In the genomic region with DNA sequence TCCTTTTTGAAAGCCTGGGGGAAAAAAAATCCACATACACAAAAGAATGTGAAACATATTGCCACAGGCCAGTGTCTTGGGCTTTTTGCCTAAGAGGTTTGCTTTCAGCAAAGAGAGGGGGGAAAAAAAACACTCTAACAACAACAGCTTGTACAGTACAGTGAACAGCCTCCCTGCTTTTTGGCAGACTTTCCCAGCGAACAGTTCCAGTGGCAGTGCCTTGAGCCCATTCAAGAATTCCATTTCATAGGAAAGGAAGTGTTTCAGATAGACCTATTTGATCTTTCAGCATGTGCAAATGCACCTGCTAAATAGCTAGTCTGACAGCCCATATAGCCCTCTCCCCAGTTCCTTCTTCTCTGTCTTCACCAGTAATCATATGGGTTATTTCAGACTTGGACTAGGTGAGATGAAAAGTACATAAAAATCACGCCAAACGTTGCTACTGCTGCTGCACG, we compare ENCODE assay signal across 8 cellular contexts. TPM values are rescaled to one million over a fixed set of nuclear protein-coding genes. Genes with fewer than 3 reads are reported as not detected.
DNase-seq lines count a peak whose midpoint lies in the region; ATAC-seq and TF ChIP-seq lines count a peak whose summit lies in the region.

No MANE protein-coding gene starts in this region.

- H3K27me3 Mint-ChIP-seq in activated CD8-positive, alpha-beta T cell treated with anti-CD3 and anti-CD28 coated beads, Interleukin-2, amount 10 ng/mL, durations not matched to agents 7 days and 5 days (ENCODE audit: low read depth): no peaks in the 10 kb centered on the region

- peak overlapping the region; percentile 96 for H3K4me3 Mint-ChIP-seq in activated CD8-positive, alpha-beta T cell treated with anti-CD3 and anti-CD28 coated beads, Interleukin-2, amount 10 ng/mL, durations not matched to agents 7 days and 5 days

- H3K27ac ChIP-seq in heart right ventricle (peak overlapping the region; percentile 48 to 87 (median 78)), psoas muscle (peak overlapping the region; percentile 85)

- no peaks in the 10 kb centered on the region for H3K9me3 Mint-ChIP-seq in activated CD8-positive, alpha-beta T cell treated with anti-CD3 and anti-CD28 coated beads, Interleukin-2, amount 10 ng/mL, durations not matched to agents 7 days and 5 days (ENCODE audit: insufficient read depth)

- H3K27me3 ChIP-seq in BE2C (no peaks in the 10 kb centered on the region), heart right ventricle (no peaks in the 10 kb centered on the region), psoas muscle (ENCODE audit: insufficient read depth in 3 of 3, low read length in 2 of 3) (no peaks in the 10 kb centered on the region)

- DNase-seq in BE2C (no peak), heart right ventricle (peak in 1 of 2 donors; percentile 40), psoas muscle (no peak), AG08396 (ENCODE audit: low spot score) (no peak)
- DNase-seq in activated CD8-positive, alpha-beta T cell treated with anti-CD3 and anti-CD28 coated beads, Interleukin-2, amount 10 ng/mL, durations not matched to agents 7 days and 5 days: no peak
- no peak for DNase-seq in activated CD4-positive, CD25-positive, alpha-beta regulatory T cell treated with anti-CD3 and anti-CD28 coated beads, Interleukin-2, amount 50 U/mL, for 72 hours

- peaks cover 48% of the 10 kb centered on the region for H3K4me1 Mint-ChIP-seq in activated CD8-positive, alpha-beta T cell treated with anti-CD3 and anti-CD28 coated beads, Interleukin-2, amount 10 ng/mL, durations not matched to agents 7 days and 5 days (ENCODE audit: low read depth)

- H3K9me3 ChIP-seq in BE2C: no peaks in the 10 kb centered on the region
- H3K9me3 ChIP-seq in heart right ventricle: no peaks in the 10 kb centered on the region
- H3K9me3 ChIP-seq in psoas muscle: no peaks in the 10 kb centered on the region

- POLR2A ChIA-PET in activated CD8-positive, alpha-beta T cell treated with anti-CD3 and anti-CD28 coated beads, Interleukin-2, amount 10 ng/mL, durations not matched to agents 7 days and 5 days (lab: Charles Lee): interaction anchor here (0.9 to 3.0 kb wide), 6 partner anchors 8 to 210 kb away, joined by 3 to 13 read pairs (median 4); no protein-coding TSS in a partner anchor

- H3K4me3 ChIP-seq in BE2C (ENCODE audit: low read depth, low read length): peak overlapping the region; percentile 80
- H3K4me3 ChIP-seq in heart right ventricle: peak overlapping the region; percentile 44 to 73 (median 68)
- peak overlapping the region; percentile 73 for H3K4me3 ChIP-seq in psoas muscle

- H3K27ac Mint-ChIP-seq in activated CD8-positive, alpha-beta T cell treated with anti-CD3 and anti-CD28 coated beads, Interleukin-2, amount 10 ng/mL, durations not matched to agents 7 days and 5 days: peak overlapping the region; percentile 86

- no peaks in the 10 kb centered on the region for H3K36me3 ChIP-seq in BE2C
- H3K36me3 ChIP-seq in heart right ventricle: peaks cover 0 to 11% (median 0%) of the 10 kb centered on the region in 9 donors
- no peaks in the 10 kb centered on the region for H3K36me3 ChIP-seq in psoas muscle (ENCODE audit: insufficient read depth in 1 of 2, low read depth in 1 of 2)

- peaks cover 17% of the 10 kb centered on the region for H3K36me3 Mint-ChIP-seq in activated CD8-positive, alpha-beta T cell treated with anti-CD3 and anti-CD28 coated beads, Interleukin-2, amount 10 ng/mL, durations not matched to agents 7 days and 5 days (ENCODE audit: low read depth)

- TF ChIP-seq CTCF in BE2C (IDR thresholded peaks at IDR 0.05; ENCODE audit: low read depth, low read length) (no peak), heart right ventricle (IDR thresholded peaks at IDR 0.05) (no peak), psoas muscle (IDR thresholded peaks at IDR 0.05) (no peak)

- intact Hi-C loops in heart right ventricle (cut with DNase I): loop anchor here in 1 of 10 donors (10.0 kb wide), 1 partner anchor 65 kb away; no protein-coding TSS in a partner anchor
- intact Hi-C loops in psoas muscle (cut with DNase I): no loop called here

- WGBS in heart right ventricle, 2 donors: 0 to 5% methylated on average over 4 of the region's 4 CpGs
- WGBS in psoas muscle, 3 donors: 1 to 2% (median 1%) methylated on average over 4 of the region's 4 CpGs

- H3K4me1 ChIP-seq in BE2C (no peaks in the 10 kb centered on the region), heart right ventricle (peaks cover 0 to 64% (median 26%) of the 10 kb centered on the region in 9 donors), psoas muscle (peaks cover 25% of the 10 kb centered on the region)

- ATAC-seq in GM19351 (IDR thresholded peaks at IDR 0.05; ENCODE audit: unreplicated experiment): peak; percentile 51
- peak; percentile 22 for ATAC-seq in HG03442 (IDR thresholded peaks at IDR 0.05; ENCODE audit: unreplicated experiment)
- peak; percentile 39 for ATAC-seq in activated CD8-positive, alpha-beta T cell treated with anti-CD3 and anti-CD28 coated beads, Interleukin-2, amount 10 ng/mL, durations not matched to agents 7 days and 5 days
- peak; percentile 57 to 86 (median 78) for ATAC-seq in heart right ventricle
- peak; percentile 37 to 73 (median 55) for ATAC-seq in psoas muscle

- CTCF ChIA-PET in activated CD8-positive, alpha-beta T cell treated with anti-CD3 and anti-CD28 coated beads, Interleukin-2, amount 10 ng/mL, durations not matched to agents 7 days and 5 days (lab: Charles Lee): interaction anchor here (0.7 to 2.8 kb wide), 14 partner anchors 10 to 312 kb away, joined by 3 to 12 read pairs (median 6); no protein-coding TSS in a partner anchor

RNA-seq across cellular contexts. Expression of gene ARHGAP18, which starts 0.5 kb away (rescaled TPM):
- polyA plus RNA-seq in BE2C (2012; ENCODE audit: insufficient read depth, insufficient read length, low read depth): 1.3 TPM
- 10 to 100 TPM; 11.9 to 12.1 TPM for total RNA-seq in activated CD8-positive, alpha-beta T cell treated with anti-CD3 and anti-CD28 coated beads, Interleukin-2, amount 10 ng/mL, durations not matched to agents 7 days and 5 days
- total RNA-seq in heart right ventricle (10 to 100 TPM in 1 of 10 donors, 1 to 10 TPM in 9; 3.4 to 15.4 (median 4.2) TPM), psoas muscle (1 to 10 TPM; 5.2 to 6.8 (median 5.5) TPM)
- polyA plus RNA-seq in heart right ventricle (1 to 10 TPM; 2.2 to 3.8 TPM), psoas muscle (1 to 10 TPM; 1.6 to 6.0 (median 4.3) TPM)

Comparison
In these comparisons a context has a peak if more than half of its experiments do, and no peak if none do; other contexts are left out.
1. ATAC-seq: peak in every context shown above with its lines; median percentile 78 in heart right ventricle; 55 in psoas muscle; 51 in GM19351; 39 in activated CD8-positive, alpha-beta T cell treated with anti-CD3 and anti-CD28 coated beads, Interleukin-2, amount 10 ng/mL, durations not matched to agents 7 days and 5 days; 22 in HG03442.